In the genomic region with DNA sequence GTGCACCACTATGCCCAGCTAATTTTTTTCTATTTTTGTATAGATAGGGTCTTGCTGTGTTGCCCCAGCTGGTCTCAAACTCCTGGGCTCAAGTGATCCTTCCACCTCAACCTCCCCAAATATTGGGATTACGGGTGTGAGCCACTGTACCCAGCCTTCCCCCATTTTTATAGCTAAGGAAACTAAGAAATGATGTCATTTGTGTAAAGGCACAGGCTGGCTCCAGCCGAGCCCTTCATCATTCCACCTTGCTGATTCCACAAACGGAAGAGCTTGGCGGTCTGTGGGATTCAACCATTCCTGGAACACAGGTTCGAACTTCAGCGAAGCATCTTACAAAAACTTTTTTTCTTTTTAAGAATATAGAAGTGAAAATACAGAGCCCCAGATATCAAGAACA, we compare ENCODE assay signal across 24 cellular contexts.
"Had no signal": no experiment of that assay in that cellular context is flagged by ENCODE, and none has a peak within 500 bp of the region (broad histone marks: within the 10 kb centered on the region; RNA-seq: fewer than 3 reads in every experiment).

No MANE protein-coding gene starts in this region.

- H2AFZ ChIP-seq: hepatocyte had no signal

- DNase-seq: activated B cell treated with CpG ODN at 0.5 μM for 24 hours; activated CD4-positive, alpha-beta memory T cell treated with anti-CD3 and anti-CD28 coated beads for 36 hours; activated CD4-positive, alpha-beta T cell treated with anti-CD3 and anti-CD28 coated beads for 36 hours; activated naive CD4-positive, alpha-beta T cell treated with anti-CD3 and anti-CD28 coated beads for 36 hours; activated naive CD8-positive, alpha-beta T cell treated with anti-CD3 and anti-CD28 coated beads, Interleukin-2, amount 10 ng/mL, durations not matched to agents 7 days and 5 days; activated T-cell treated with anti-CD3 and anti-CD28 coated beads, Interleukin-2, amount 50 U/mL, for 48 hours; amniotic stem cell; erythroblast; glutamatergic neuron; left ventricle myocardium inferior; pancreas; psoas muscle; stimulated activated CD4-positive, alpha-beta T cell treated with anti-CD3 and anti-CD28 coated beads, Interleukin-12 subunit alpha, Interleukin-12 subunit beta, amount 100 ng/mL, for 4 hours; stimulated activated CD4-positive, alpha-beta T cell treated with anti-CD3 and anti-CD28 coated beads, Interleukin-4, amount 100 ng/mL, for 4 hours; stimulated activated naive CD8-positive, alpha-beta T cell treated with anti-CD3 and anti-CD28 coated beads, Interleukin-15, amount 100 ng/mL, for 72 hours; T-helper 9 cell; transverse colon had no signal

- FAIRE-seq: endometrium, frontal cortex, pancreas had no signal

- H3K4me3 Mint-ChIP-seq: activated B cell treated with CpG ODN at 0.5 μM for 24 hours; activated CD4-positive, alpha-beta memory T cell treated with anti-CD3 and anti-CD28 coated beads for 36 hours; activated CD4-positive, alpha-beta T cell treated with anti-CD3 and anti-CD28 coated beads for 36 hours; activated naive CD4-positive, alpha-beta T cell treated with anti-CD3 and anti-CD28 coated beads for 36 hours; activated naive CD8-positive, alpha-beta T cell treated with anti-CD3 and anti-CD28 coated beads, Interleukin-2, amount 10 ng/mL, durations not matched to agents 7 days and 5 days; memory B cell; natural killer cell treated with Interleukin-12 subunit alpha and Interleukin-12 subunit beta and Interleukin-15 and Interleukin-18, amount 100 ng/mL, for 72 hours; stimulated activated naive CD8-positive, alpha-beta T cell treated with anti-CD3 and anti-CD28 coated beads, Interleukin-15, amount 100 ng/mL, for 72 hours had no signal

- H3K9me3 Mint-ChIP-seq: activated B cell treated with CpG ODN at 0.5 μM for 24 hours; activated CD4-positive, alpha-beta memory T cell treated with anti-CD3 and anti-CD28 coated beads for 36 hours; activated naive CD4-positive, alpha-beta T cell treated with anti-CD3 and anti-CD28 coated beads for 36 hours; activated naive CD8-positive, alpha-beta T cell treated with anti-CD3 and anti-CD28 coated beads, Interleukin-2, amount 10 ng/mL, durations not matched to agents 7 days and 5 days; memory B cell; natural killer cell treated with Interleukin-12 subunit alpha and Interleukin-12 subunit beta and Interleukin-15 and Interleukin-18, amount 100 ng/mL, for 72 hours; stimulated activated naive CD8-positive, alpha-beta T cell treated with anti-CD3 and anti-CD28 coated beads, Interleukin-15, amount 100 ng/mL, for 72 hours had no signal

- ATAC-seq: activated CD4-positive, alpha-beta T cell treated with anti-CD3 and anti-CD28 coated beads for 36 hours; natural killer cell treated with Interleukin-12 subunit alpha and Interleukin-12 subunit beta and Interleukin-15 and Interleukin-18, amount 100 ng/mL, for 72 hours; psoas muscle; stimulated activated naive CD8-positive, alpha-beta T cell treated with anti-CD3 and anti-CD28 coated beads, Interleukin-15, amount 100 ng/mL, for 72 hours had no signal

- H3K27ac Mint-ChIP-seq: activated B cell treated with CpG ODN at 0.5 μM for 24 hours; activated CD4-positive, alpha-beta memory T cell treated with anti-CD3 and anti-CD28 coated beads for 36 hours; activated CD4-positive, alpha-beta T cell treated with anti-CD3 and anti-CD28 coated beads for 36 hours; activated naive CD4-positive, alpha-beta T cell treated with anti-CD3 and anti-CD28 coated beads for 36 hours; activated naive CD8-positive, alpha-beta T cell treated with anti-CD3 and anti-CD28 coated beads, Interleukin-2, amount 10 ng/mL, durations not matched to agents 7 days and 5 days; memory B cell; natural killer cell treated with Interleukin-12 subunit alpha and Interleukin-12 subunit beta and Interleukin-15 and Interleukin-18, amount 100 ng/mL, for 72 hours; stimulated activated naive CD8-positive, alpha-beta T cell treated with anti-CD3 and anti-CD28 coated beads, Interleukin-15, amount 100 ng/mL, for 72 hours had no signal

- H3K27me3 ChIP-seq: hepatocyte, neutrophil, pancreas, right atrium auricular region, transverse colon had no signal

- H3K4me3 ChIP-seq: hepatocyte, left ventricle myocardium inferior, pancreas, psoas muscle, right atrium auricular region, transverse colon had no signal

- H3K9me3 ChIP-seq: left ventricle myocardium inferior, neutrophil, pancreas, psoas muscle, right atrium auricular region, transverse colon had no signal

- H3K27me3 Mint-ChIP-seq: activated B cell treated with CpG ODN at 0.5 μM for 24 hours; activated CD4-positive, alpha-beta memory T cell treated with anti-CD3 and anti-CD28 coated beads for 36 hours; activated CD4-positive, alpha-beta T cell treated with anti-CD3 and anti-CD28 coated beads for 36 hours; activated naive CD8-positive, alpha-beta T cell treated with anti-CD3 and anti-CD28 coated beads, Interleukin-2, amount 10 ng/mL, durations not matched to agents 7 days and 5 days; memory B cell; natural killer cell treated with Interleukin-12 subunit alpha and Interleukin-12 subunit beta and Interleukin-15 and Interleukin-18, amount 100 ng/mL, for 72 hours; stimulated activated naive CD8-positive, alpha-beta T cell treated with anti-CD3 and anti-CD28 coated beads, Interleukin-15, amount 100 ng/mL, for 72 hours had no signal

- H3K36me3 ChIP-seq: left ventricle myocardium inferior, neutrophil, pancreas, right atrium auricular region, transverse colon had no signal

- H3K36me3 Mint-ChIP-seq: activated CD4-positive, alpha-beta memory T cell treated with anti-CD3 and anti-CD28 coated beads for 36 hours; natural killer cell treated with Interleukin-12 subunit alpha and Interleukin-12 subunit beta and Interleukin-15 and Interleukin-18, amount 100 ng/mL, for 72 hours had no signal

- H3K27ac ChIP-seq: hepatocyte, neutrophil, psoas muscle, right atrium auricular region had no signal
